Comparison of ENCODE assay signal across 10 cellular contexts in genomic region chr18:45014047-45014501, GRCh38.
A peak's percentile ranks its signal among the peaks of the same experiment; 100 is the strongest.
DNase-seq lines count a peak whose midpoint lies in the region; ATAC-seq and TF ChIP-seq lines count a peak whose summit lies in the region.
"Had no signal": no experiment of that assay in that cellular context is flagged by ENCODE, and none has a peak within 500 bp of the region (broad histone marks: within the 10 kb centered on the region; RNA-seq: fewer than 3 reads in every experiment).

No MANE protein-coding gene starts in this region.

- H3K27ac ChIP-seq in esophagus (ENCODE audit: low read depth in 2 of 2, low read length in 1 of 2) (peak overlapping the region; percentile 37 to 55), neural cell (ENCODE audit: low read length) (no peak overlapping the region), MM.1S (ENCODE audit: low read length) (no peak overlapping the region)
- H3K27ac ChIP-seq: HL-60 had no signal

- H4K20me1 ChIP-seq in neural cell (ENCODE audit: insufficient read depth) (no peaks in the 10 kb centered on the region), MM.1S (ENCODE audit: insufficient read depth, low read length) (no peaks in the 10 kb centered on the region)

- DNase-seq in AG10803 (ENCODE audit: low read depth) (peak; percentile 88), NCI-H2227 treated with DMSO at 0.1 percent for 48 hours (lab: John Stamatoyannopoulos, UW) (peak; percentile 10), NCI-H1417 treated with DMSO at 0.1 percent for 48 hours (lab: John Stamatoyannopoulos, UW) (no peak), GM19238 (ENCODE audit: insufficient read length, low spot score) (no peak), MM.1S (no peak)
- DNase-seq: activated CD4-positive, alpha-beta T cell treated with anti-CD3 and anti-CD28 coated beads, Interleukin-2, amount 50 U/mL, for 48 hours had no signal

- no peak for TF ChIP-seq EP300 in neural cell (conservative IDR thresholded peaks at IDR 0.05; ENCODE audit: poor library complexity, severe bottlenecking)

- H2AFZ ChIP-seq in neural cell (ENCODE audit: low read depth, low read length) = no peak overlapping the region
- H2AFZ ChIP-seq in MM.1S (ENCODE audit: low read length) = no peak overlapping the region

- H3K4me3 ChIP-seq in AG10803 (ENCODE audit: low read length) (no peak overlapping the region), esophagus (ENCODE audit: low read depth in 1 of 2, low read length in 2 of 2) (no peak overlapping the region), neural cell (ENCODE audit: low read length) (no peak overlapping the region), MM.1S (ENCODE audit: low read length) (no peak overlapping the region)

- H3K9ac ChIP-seq in neural cell (ENCODE audit: low read length) (no peak overlapping the region), MM.1S (ENCODE audit: low read length) (no peak overlapping the region)

- no peaks in the 10 kb centered on the region for H3K27me3 ChIP-seq in esophagus (ENCODE audit: control insufficient read depth in 1 of 2, insufficient read depth in 2 of 2, low read length in 2 of 2)
- H3K27me3 ChIP-seq in neural cell (ENCODE audit: insufficient read depth, low read depth, low read length) = no peaks in the 10 kb centered on the region
- H3K27me3 ChIP-seq in MM.1S (replicated peaks; ENCODE audit: insufficient read depth, low read length) = no peaks in the 10 kb centered on the region

- H3F3A ChIP-seq in neural cell (ENCODE audit: insufficient read depth, low read length, poor library complexity, severe bottlenecking) = no peaks in the 10 kb centered on the region
- H3F3A ChIP-seq in MM.1S (ENCODE audit: insufficient read depth, low read length) = no peaks in the 10 kb centered on the region

- no peak for ATAC-seq in HG02973 (IDR thresholded peaks at IDR 0.05; ENCODE audit: unreplicated experiment)

- TF ChIP-seq CTCF in AG10803 (conservative IDR thresholded peaks at IDR 0.05; ENCODE audit: low read length) = peak; percentile 63
- peak; percentile 16 for TF ChIP-seq CTCF in neural cell (IDR thresholded peaks at IDR 0.05; ENCODE audit: poor library complexity, severe bottlenecking)
- TF ChIP-seq CTCF in MM.1S (IDR thresholded peaks at IDR 0.05; ENCODE audit: low read length) = no peak

- no peak for TF ChIP-seq RAD21 in neural cell (conservative IDR thresholded peaks at IDR 0.05)

- H3K9me3 ChIP-seq in esophagus (ENCODE audit: control insufficient read depth in 2 of 2, insufficient read depth in 1 of 2, low read depth in 1 of 2, low read length in 1 of 2) (no peaks in the 10 kb centered on the region), neural cell (ENCODE audit: low read length) (no peaks in the 10 kb centered on the region), MM.1S (replicated peaks; ENCODE audit: insufficient read depth, low read length) (no peaks in the 10 kb centered on the region)

- H3K36me3 ChIP-seq in esophagus (ENCODE audit: control insufficient read depth in 2 of 2, insufficient read depth in 2 of 2, low read length in 1 of 2) (no peaks in the 10 kb centered on the region), neural cell (ENCODE audit: insufficient read depth, low read length) (no peaks in the 10 kb centered on the region), MM.1S (replicated peaks; ENCODE audit: insufficient read depth, low read length) (no peaks in the 10 kb centered on the region)

- no peaks in the 10 kb centered on the region for H3K9me2 ChIP-seq in neural cell (ENCODE audit: insufficient read depth, low read length)
- no peaks in the 10 kb centered on the region for H3K9me2 ChIP-seq in MM.1S (replicated peaks; ENCODE audit: insufficient read depth, low read length)

- H3K4me2 ChIP-seq in neural cell (ENCODE audit: low read length) (no peak overlapping the region), MM.1S (ENCODE audit: low read depth, low read length) (no peak overlapping the region)

- peaks cover 9% of the 10 kb centered on the region for H3K79me2 ChIP-seq in neural cell (replicated peaks; ENCODE audit: insufficient read depth, low read length)
- 0 out of 2 replicates have a peak, but pooled peaks cover 16% of the 10 kb centered on the region for H3K79me2 ChIP-seq in MM.1S (ENCODE audit: low read length)

- H3K4me1 ChIP-seq in esophagus (ENCODE audit: control insufficient read depth in 2 of 2, insufficient read depth in 2 of 2, low read length in 1 of 2) = peaks cover 0 to 10% of the 10 kb centered on the region in 2 donors
- peaks cover 3% of the 10 kb centered on the region; the same call in 1 of the 2 replicates for H3K4me1 ChIP-seq in MM.1S (ENCODE audit: low read length)

- 53 to 78% methylated on average over 2 of the region's 2 CpGs for whole genome bisulfite sequencing in esophagus, 2 donors

TF ChIP-seq in neural cell, 6 proteins besides CTCF, POLR2A, EP300 and RAD21:
- TF ChIP-seq TAF1 (IDR thresholded peaks at IDR 0.05; ENCODE audit: low read depth) (no peak), REST (IDR thresholded peaks at IDR 0.05; ENCODE audit: borderline replicate concordance) (no peak), SMC3 (conservative IDR thresholded peaks at IDR 0.05; ENCODE audit: poor library complexity) (peak; percentile 21), POLR2AphosphoS5 (IDR thresholded peaks at IDR 0.05) (no peak), EZH2 (IDR thresholded peaks at IDR 0.05; ENCODE audit: borderline replicate concordance, insufficient read depth, low read length, poor library complexity, severe bottlenecking) (no peak)

Comparison
In these comparisons a context has a peak if more than half of its experiments do, and no peak if none do; other contexts are left out.
1. DNase-seq: peak in AG10803 (single experiment) and NCI-H2227 treated with DMSO at 0.1 percent for 48 hours (single experiment); none in NCI-H1417 treated with DMSO at 0.1 percent for 48 hours (single experiment), GM19238 (single experiment) and MM.1S (single experiment).
2. H3K27ac ChIP-seq: peak in esophagus (2 of 2); none in neural cell (single experiment) and MM.1S (single experiment).